31 cellular contexts compared by ENCODE assay signal in the genomic region with DNA sequence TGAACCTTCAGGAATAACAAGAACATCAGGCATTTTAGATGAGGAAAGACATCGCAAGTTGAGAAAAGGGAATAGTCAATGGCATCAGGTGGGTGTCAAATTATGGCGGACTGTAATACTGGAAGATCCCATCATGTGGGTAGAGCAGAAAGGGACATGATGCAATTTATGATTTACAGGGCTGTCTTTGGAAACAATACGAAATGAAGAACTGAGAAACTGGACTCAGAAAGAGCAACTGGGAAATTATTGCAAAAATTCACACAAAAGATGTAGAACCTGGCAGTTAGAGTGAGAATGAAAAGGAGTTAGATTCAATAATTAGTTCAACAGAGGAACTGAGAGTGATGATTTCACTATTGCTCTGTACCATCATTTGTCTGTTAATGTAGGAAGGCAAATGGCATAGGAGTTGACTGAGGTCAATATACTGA.
DNase-seq lines count a peak whose midpoint lies in the region; ATAC-seq and TF ChIP-seq lines count a peak whose summit lies in the region.
"Had no signal": no experiment of that assay in that cellular context is flagged by ENCODE, and none has a peak within 500 bp of the region (broad histone marks: within the 10 kb centered on the region; RNA-seq: fewer than 3 reads in every experiment).

No MANE protein-coding gene starts in this region.

- no peak overlapping the region for H3K4me3 Mint-ChIP-seq in stimulated activated effector memory CD8-positive, alpha-beta T cell treated with anti-CD3 and anti-CD28 coated beads, Interleukin-12 subunit alpha, Interleukin-12 subunit beta, amount 100 ng/mL, for 72 hours
- H3K4me3 Mint-ChIP-seq: activated CD4-positive, alpha-beta T cell treated with anti-CD3 and anti-CD28 coated beads, Interleukin-2, amount 10 ng/mL, durations not matched to agents 24 days and 14 days; activated naive CD8-positive, alpha-beta T cell treated with anti-CD3 and anti-CD28 coated beads, Interleukin-2, amount 10 ng/mL, durations not matched to agents 7 days and 5 days; CD14-positive monocyte; immature natural killer cell; naive thymus-derived CD4-positive, alpha-beta T cell; stimulated activated naive CD8-positive, alpha-beta T cell treated with anti-CD3 and anti-CD28 coated beads, Interleukin-15, Interleukin-2, amounts not matched to agents 100 ng/mL and 50 ng/mL, for 24 hours; T-cell; WTC11 had no signal

- ATAC-seq in GM18505 (IDR thresholded peaks at IDR 0.05; ENCODE audit: unreplicated experiment) (peak; percentile 56), GM19351 (IDR thresholded peaks at IDR 0.05; ENCODE audit: unreplicated experiment) (peak; percentile 91), HG03103 (IDR thresholded peaks at IDR 0.05; ENCODE audit: low read depth, unreplicated experiment) (peak; percentile 66), GM19328 (IDR thresholded peaks at IDR 0.05; ENCODE audit: unreplicated experiment) (no peak)
- no peak for ATAC-seq in stimulated activated effector memory CD8-positive, alpha-beta T cell treated with anti-CD3 and anti-CD28 coated beads, Interleukin-12 subunit alpha, Interleukin-12 subunit beta, amount 100 ng/mL, for 72 hours
- ATAC-seq: left cardiac atrium; naive thymus-derived CD4-positive, alpha-beta T cell; right cardiac atrium; T-cell; WTC11 had no signal

- TF ChIP-seq POLR2A in GM18505 (IDR thresholded peaks at IDR 0.05; ENCODE audit: borderline replicate concordance, extremely low read depth, insufficient read depth, insufficient read length): no peak

- DNase-seq in NOMO-1 treated with DMSO at 0.1 percent for 48 hours (lab: John Stamatoyannopoulos, UW; ENCODE audit: unreplicated experiment): peak; percentile 90
- DNase-seq in posterior cingulate gyrus: no peak
- no peak for DNase-seq in HUDEP-2 (lab: John Stamatoyannopoulos, UW; ENCODE audit: unreplicated experiment in 76 of 76)
- no peak for DNase-seq in stimulated activated effector memory CD8-positive, alpha-beta T cell treated with anti-CD3 and anti-CD28 coated beads, Interleukin-12 subunit alpha, Interleukin-12 subunit beta, amount 100 ng/mL, for 72 hours (ENCODE audit: low spot score in 2 of 2)
- DNase-seq: activated CD4-positive, alpha-beta T cell treated with anti-CD3 and anti-CD28 coated beads, Interleukin-2, amount 10 ng/mL, durations not matched to agents 24 days and 14 days; activated effector memory CD4-positive, alpha-beta T cell treated with anti-CD3 and anti-CD28 coated beads, Interleukin-2, amount 50 U/mL, for 16 hours; activated naive CD8-positive, alpha-beta T cell treated with anti-CD3 and anti-CD28 coated beads, Interleukin-2, amount 10 ng/mL, durations not matched to agents 7 days and 5 days; activated T-cell treated with anti-CD3 and anti-CD28 coated beads, Interleukin-2, amount 50 U/mL, for 1 hour; Calu3; DMS79 treated with DMSO at 0.1 percent for 48 hours; effector memory CD4-positive, alpha-beta T cell; GDM1; H7; immature natural killer cell; left cardiac atrium; naive thymus-derived CD4-positive, alpha-beta T cell; NCI-H1417; NCI-H2029 treated with DMSO at 0.1 percent for 48 hours; NCI-H526 treated with DMSO at 0.1 percent for 48 hours; right cardiac atrium; RPMI8226; stimulated activated CD4-positive, alpha-beta T cell treated with anti-CD3 and anti-CD28 coated beads, Interleukin-1b, Interleukin-23, amount 100 ng/mL, for 48 hours; T-cell; testis had no signal

- no peak overlapping the region for H3K27ac Mint-ChIP-seq in stimulated activated effector memory CD8-positive, alpha-beta T cell treated with anti-CD3 and anti-CD28 coated beads, Interleukin-12 subunit alpha, Interleukin-12 subunit beta, amount 100 ng/mL, for 72 hours
- H3K27ac Mint-ChIP-seq: activated CD4-positive, alpha-beta T cell treated with anti-CD3 and anti-CD28 coated beads, Interleukin-2, amount 10 ng/mL, durations not matched to agents 24 days and 14 days; activated naive CD8-positive, alpha-beta T cell treated with anti-CD3 and anti-CD28 coated beads, Interleukin-2, amount 10 ng/mL, durations not matched to agents 7 days and 5 days; CD14-positive monocyte; immature natural killer cell; naive thymus-derived CD4-positive, alpha-beta T cell; stimulated activated naive CD8-positive, alpha-beta T cell treated with anti-CD3 and anti-CD28 coated beads, Interleukin-15, Interleukin-2, amounts not matched to agents 100 ng/mL and 50 ng/mL, for 24 hours; T-cell; WTC11 had no signal

- intact Hi-C loops in posterior cingulate gyrus (cut with DNase I): no loop called here

- no peaks in the 10 kb centered on the region for H3K36me3 Mint-ChIP-seq in stimulated activated effector memory CD8-positive, alpha-beta T cell treated with anti-CD3 and anti-CD28 coated beads, Interleukin-12 subunit alpha, Interleukin-12 subunit beta, amount 100 ng/mL, for 72 hours
- H3K36me3 Mint-ChIP-seq: activated naive CD8-positive, alpha-beta T cell treated with anti-CD3 and anti-CD28 coated beads, Interleukin-2, amount 10 ng/mL, durations not matched to agents 7 days and 5 days; CD14-positive monocyte; immature natural killer cell; T-cell had no signal

- no peaks in the 10 kb centered on the region for H3K4me1 Mint-ChIP-seq in stimulated activated effector memory CD8-positive, alpha-beta T cell treated with anti-CD3 and anti-CD28 coated beads, Interleukin-12 subunit alpha, Interleukin-12 subunit beta, amount 100 ng/mL, for 72 hours
- H3K4me1 Mint-ChIP-seq: activated CD4-positive, alpha-beta T cell treated with anti-CD3 and anti-CD28 coated beads, Interleukin-2, amount 10 ng/mL, durations not matched to agents 24 days and 14 days; activated naive CD8-positive, alpha-beta T cell treated with anti-CD3 and anti-CD28 coated beads, Interleukin-2, amount 10 ng/mL, durations not matched to agents 7 days and 5 days; CD14-positive monocyte; immature natural killer cell; naive thymus-derived CD4-positive, alpha-beta T cell; T-cell; WTC11 had no signal

- peaks cover 20% of the 10 kb centered on the region for H3K9me3 Mint-ChIP-seq in stimulated activated effector memory CD8-positive, alpha-beta T cell treated with anti-CD3 and anti-CD28 coated beads, Interleukin-12 subunit alpha, Interleukin-12 subunit beta, amount 100 ng/mL, for 72 hours

Comparison
In these comparisons a context has a peak if more than half of its experiments do, and no peak if none do; other contexts are left out.
1. ATAC-seq: peak in GM18505 (single experiment), GM19351 (single experiment) and HG03103 (single experiment); none in stimulated activated effector memory CD8-positive, alpha-beta T cell treated with anti-CD3 and anti-CD28 coated beads, Interleukin-12 subunit alpha, Interleukin-12 subunit beta, amount 100 ng/mL, for 72 hours (single experiment) and GM19328 (single experiment).